Comparison of ENCODE assay signal across 1 cellular context in the genomic region with DNA sequence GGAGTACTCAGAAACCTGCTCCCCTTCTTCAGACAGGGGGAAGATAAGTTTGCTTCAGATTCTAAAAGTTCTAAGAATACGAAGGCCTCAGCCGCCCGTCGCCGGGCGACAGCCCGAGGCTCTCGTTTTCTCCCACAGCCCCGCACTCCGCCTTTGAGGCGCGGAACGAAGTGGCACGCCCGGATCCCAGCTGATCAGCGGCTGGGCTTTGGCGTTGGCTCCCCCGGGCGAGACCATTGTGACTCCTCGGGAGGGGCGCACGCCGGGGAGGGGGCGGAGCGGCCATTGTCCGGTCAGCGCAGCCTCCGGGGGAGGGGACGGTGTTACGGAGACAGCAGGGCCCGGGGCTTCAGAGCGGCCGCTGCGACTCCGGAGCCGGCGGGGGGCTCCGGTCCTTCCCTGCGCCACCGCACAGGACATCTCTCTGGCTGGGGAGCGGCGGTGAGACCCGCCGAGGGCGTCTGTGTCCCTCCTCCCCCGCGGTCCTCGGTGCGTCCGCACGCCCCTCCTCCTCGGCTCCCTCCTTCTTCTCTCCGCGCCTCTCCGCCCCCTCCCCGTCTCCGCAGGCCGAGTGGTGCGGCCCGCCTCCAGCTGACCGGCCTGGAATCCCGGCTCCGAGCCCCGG.
TF ChIP-seq lines count a peak whose summit lies in the region.

A gene with protein sequence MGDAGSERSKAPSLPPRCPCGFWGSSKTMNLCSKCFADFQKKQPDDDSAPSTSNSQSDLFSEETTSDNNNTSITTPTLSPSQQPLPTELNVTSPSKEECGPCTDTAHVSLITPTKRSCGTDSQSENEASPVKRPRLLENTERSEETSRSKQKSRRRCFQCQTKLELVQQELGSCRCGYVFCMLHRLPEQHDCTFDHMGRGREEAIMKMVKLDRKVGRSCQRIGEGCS (plus strand): TSS at position 551 of the 625 bp plus-strand sequence. CDS start 219 bp downstream, outside the sequence.

TF ChIP-seq in K562, 482 proteins besides CTCF, POLR2A, EP300 and RAD21 (continued from another document and continues in another):
- TF ChIP-seq, protein P1, sequence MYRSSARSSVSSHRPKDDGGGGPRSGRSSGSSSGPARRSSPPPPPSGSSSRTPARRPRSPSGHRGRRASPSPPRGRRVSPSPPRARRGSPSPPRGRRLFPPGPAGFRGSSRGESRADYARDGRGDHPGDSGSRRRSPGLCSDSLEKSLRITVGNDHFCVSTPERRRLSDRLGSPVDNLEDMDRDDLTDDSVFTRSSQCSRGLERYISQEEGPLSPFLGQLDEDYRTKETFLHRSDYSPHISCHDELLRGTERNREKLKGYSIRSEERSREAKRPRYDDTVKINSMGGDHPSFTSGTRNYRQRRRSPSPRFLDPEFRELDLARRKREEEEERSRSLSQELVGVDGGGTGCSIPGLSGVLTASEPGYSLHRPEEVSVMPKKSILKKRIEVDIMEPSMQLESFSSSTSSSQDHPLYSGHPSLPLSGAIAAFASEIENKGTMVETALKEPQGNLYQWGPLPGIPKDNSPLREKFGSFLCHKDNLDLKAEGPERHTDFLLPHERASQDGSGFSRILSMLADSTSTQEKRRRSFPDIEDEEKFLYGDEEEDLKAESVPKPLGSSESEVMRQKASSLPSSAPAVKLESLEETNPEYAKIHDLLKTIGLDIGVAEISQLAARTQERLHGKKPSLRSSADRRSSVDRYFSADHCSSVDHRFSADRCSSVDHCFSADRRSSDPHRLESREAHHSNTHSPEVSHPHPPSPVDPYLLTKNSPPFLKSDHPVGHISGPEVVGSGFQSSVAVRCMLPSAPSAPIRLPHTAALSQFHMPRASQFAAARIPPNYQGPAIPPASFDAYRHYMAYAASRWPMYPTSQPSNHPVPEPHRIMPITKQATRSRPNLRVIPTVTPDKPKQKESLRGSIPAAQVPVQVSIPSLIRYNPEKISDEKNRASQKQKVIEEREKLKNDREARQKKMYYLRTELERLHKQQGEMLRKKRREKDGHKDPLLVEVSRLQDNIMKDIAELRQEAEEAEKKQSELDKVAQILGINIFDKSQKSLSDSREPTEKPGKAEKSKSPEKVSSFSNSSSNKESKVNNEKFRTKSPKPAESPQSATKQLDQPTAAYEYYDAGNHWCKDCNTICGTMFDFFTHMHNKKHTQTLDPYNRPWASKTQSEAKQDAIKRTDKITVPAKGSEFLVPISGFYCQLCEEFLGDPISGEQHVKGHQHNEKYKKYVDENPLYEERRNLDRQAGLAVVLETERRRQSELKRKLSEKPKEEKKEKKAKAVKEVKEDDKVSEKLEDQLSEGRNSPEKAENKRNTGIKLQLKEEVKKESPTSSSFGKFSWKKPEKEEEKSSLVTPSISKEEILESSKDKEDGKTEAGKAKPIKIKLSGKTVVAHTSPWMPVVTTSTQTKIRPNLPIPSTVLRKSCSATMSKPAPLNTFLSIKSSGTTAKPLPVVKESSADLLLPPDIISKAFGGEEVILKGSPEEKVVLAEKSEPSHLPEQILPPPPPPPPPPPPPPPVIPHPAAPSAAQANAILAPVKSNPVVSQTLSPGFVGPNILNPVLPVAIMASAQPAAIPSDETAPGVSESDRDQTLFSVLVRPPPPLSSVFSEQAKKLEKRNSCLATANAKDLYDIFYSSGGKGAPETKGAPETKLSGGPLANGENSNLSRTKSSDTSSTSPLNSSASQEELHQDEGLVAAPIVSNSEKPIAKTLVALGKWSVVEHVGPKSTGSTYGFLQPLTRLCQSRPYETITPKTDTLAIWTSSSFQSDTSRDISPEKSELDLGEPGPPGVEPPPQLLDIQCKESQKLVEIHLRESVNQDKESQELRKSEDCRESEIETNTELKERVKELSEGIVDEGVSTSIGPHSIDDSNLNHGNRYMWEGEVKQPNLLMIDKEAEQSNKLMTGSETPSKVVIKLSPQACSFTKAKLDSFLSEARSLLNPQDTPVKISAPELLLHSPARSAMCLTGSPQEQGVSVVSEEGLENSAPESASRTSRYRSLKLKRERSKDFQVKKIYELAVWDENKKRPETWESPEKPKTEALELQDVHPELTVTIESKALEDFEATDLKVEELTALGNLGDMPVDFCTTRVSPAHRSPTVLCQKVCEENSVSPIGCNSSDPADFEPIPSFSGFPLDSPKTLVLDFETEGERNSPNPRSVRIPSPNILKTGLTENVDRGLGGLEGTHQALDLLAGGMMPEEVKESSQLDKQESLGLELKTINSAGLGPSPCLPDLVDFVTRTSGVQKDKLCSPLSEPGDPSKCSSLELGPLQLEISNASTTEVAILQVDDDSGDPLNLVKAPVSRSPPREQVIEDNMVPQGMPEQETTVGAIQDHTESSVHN (IDR thresholded peaks at IDR 0.05; ENCODE audit: borderline replicate concordance in 1 of 2, low read depth in 1 of 2): peak in 1 of 2 experiments; percentile 94; a peak in 2 of 4 replicates
- TF ChIP-seq SMARCA4 (IDR thresholded peaks at IDR 0.05): no peak
- TF ChIP-seq POLR2AphosphoS5 (IDR thresholded peaks at IDR 0.05; ENCODE audit: control insufficient read depth, insufficient read depth, low read depth, low read length): no peak
- TF ChIP-seq BRD4 (IDR thresholded peaks at IDR 0.05): no peak
- TF ChIP-seq SOX6 (IDR thresholded peaks at IDR 0.05): 0 out of 2 replicates have a peak, but pooled peaks have one; percentile 4
- peak; percentile 84 for TF ChIP-seq RNF2 (IDR thresholded peaks at IDR 0.05)
- TF ChIP-seq CREM (IDR thresholded peaks at IDR 0.05; ENCODE audit: low read depth): 0 out of 2 replicates have a peak, but pooled peaks have one; percentile 45
- TF ChIP-seq, protein P2, sequence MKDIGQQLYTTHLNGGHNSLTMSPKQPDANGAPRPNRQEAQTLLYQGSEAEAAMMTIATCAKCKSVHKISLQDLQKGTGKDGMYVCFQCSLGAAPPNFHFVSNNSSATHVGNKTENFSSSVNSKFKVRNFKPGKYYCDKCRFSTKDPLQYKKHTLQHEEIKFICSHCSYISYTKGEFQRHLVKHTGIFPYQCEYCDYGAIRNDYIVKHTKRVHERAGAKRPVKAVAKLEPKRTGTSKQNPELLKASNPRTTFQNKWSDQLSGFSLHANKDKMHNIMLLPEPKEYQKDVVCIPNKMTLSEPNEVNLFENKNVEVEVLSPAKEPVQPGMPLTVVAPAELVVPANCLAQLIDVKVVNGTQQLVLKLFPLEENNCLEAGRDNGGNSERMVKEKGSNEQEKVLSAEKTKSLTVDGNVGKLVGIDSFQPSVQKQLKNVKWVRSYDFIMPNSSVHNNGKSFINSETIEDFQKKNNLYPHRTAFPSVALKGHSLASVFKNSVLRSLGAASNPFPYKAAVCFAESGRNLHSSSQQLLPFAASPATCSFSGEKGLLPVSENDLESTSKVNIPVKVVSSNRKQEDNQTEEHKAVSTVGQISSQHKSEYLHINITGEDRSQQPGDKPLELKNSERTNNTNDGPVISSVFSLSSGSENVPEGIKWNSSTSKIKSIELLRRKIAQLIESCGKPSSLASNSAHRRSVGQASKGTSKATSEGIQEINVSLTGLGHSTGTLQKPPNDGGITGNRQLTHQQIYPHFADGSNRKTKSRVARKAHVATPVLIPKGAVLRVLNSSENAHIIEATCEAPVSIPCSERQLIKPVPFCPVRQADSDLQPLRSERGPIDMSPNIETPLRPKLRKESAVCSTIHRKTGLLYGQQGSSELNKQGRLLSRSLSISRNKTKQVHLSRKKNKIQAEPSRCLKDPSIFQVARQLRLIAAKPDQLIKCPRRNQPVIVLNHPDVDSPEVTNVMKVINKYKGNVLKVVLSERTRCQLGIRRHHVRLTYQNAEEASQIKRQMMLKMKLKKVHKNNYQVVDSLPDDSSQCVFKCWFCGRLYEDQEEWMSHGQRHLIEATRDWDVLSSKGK (CRISPR knock-in tag; IDR thresholded peaks at IDR 0.05): no peak
- TF ChIP-seq, protein P3, sequence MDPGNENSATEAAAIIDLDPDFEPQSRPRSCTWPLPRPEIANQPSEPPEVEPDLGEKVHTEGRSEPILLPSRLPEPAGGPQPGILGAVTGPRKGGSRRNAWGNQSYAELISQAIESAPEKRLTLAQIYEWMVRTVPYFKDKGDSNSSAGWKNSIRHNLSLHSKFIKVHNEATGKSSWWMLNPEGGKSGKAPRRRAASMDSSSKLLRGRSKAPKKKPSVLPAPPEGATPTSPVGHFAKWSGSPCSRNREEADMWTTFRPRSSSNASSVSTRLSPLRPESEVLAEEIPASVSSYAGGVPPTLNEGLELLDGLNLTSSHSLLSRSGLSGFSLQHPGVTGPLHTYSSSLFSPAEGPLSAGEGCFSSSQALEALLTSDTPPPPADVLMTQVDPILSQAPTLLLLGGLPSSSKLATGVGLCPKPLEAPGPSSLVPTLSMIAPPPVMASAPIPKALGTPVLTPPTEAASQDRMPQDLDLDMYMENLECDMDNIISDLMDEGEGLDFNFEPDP (CRISPR knock-in tag; IDR thresholded peaks at IDR 0.05): 0 out of 2 replicates have a peak, but pooled peaks have one; percentile 4
- TF ChIP-seq ZFX (CRISPR knock-in tag; IDR thresholded peaks at IDR 0.05): peak; percentile 58
- TF ChIP-seq STAT5B (CRISPR knock-in tag; IDR thresholded peaks at IDR 0.05): no peak
- TF ChIP-seq POLR2H (tag; IDR thresholded peaks at IDR 0.05; ENCODE audit: low read depth): no peak
- TF ChIP-seq NCOA1 (IDR thresholded peaks at IDR 0.05; ENCODE audit: low read depth): peak; percentile 40; the same call in 1 of the 2 replicates
- peak; percentile 10 for TF ChIP-seq RBM25 (IDR thresholded peaks at IDR 0.05; ENCODE audit: low read depth, low read length, severe bottlenecking)
- peak; percentile 26 for TF ChIP-seq FUS (optimal IDR thresholded peaks at IDR 0.05; ENCODE audit: low read depth, low read length)
- TF ChIP-seq, protein P4, sequence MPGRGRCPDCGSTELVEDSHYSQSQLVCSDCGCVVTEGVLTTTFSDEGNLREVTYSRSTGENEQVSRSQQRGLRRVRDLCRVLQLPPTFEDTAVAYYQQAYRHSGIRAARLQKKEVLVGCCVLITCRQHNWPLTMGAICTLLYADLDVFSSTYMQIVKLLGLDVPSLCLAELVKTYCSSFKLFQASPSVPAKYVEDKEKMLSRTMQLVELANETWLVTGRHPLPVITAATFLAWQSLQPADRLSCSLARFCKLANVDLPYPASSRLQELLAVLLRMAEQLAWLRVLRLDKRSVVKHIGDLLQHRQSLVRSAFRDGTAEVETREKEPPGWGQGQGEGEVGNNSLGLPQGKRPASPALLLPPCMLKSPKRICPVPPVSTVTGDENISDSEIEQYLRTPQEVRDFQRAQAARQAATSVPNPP (IDR thresholded peaks at IDR 0.05; ENCODE audit: borderline replicate concordance, insufficient read depth, insufficient read length): no peak
- TF ChIP-seq, protein P5, sequence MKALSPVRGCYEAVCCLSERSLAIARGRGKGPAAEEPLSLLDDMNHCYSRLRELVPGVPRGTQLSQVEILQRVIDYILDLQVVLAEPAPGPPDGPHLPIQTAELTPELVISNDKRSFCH (CRISPR knock-in tag; IDR thresholded peaks at IDR 0.05): no peak
- TF ChIP-seq, protein P5 (tag; IDR thresholded peaks at IDR 0.05): no peak
- peak; percentile 51; the same call in 1 of the 2 replicates for TF ChIP-seq MAFF (IDR thresholded peaks at IDR 0.05; ENCODE audit: low read length)
- TF ChIP-seq FOXM1 (IDR thresholded peaks at IDR 0.05; ENCODE audit: low read depth): peak; percentile 94
- TF ChIP-seq FOXM1 (CRISPR knock-in tag; IDR thresholded peaks at IDR 0.05; ENCODE audit: low read depth): no peak
- TF ChIP-seq ILK (tag; IDR thresholded peaks at IDR 0.05; ENCODE audit: borderline replicate concordance, low read depth): no peak
- TF ChIP-seq DIDO1 (tag; IDR thresholded peaks at IDR 0.05; ENCODE audit: low read depth): no peak
- no peak for TF ChIP-seq ZNF584 (CRISPR knock-in tag; IDR thresholded peaks at IDR 0.05; ENCODE audit: low read depth)
- peak; percentile 95 for TF ChIP-seq EGR1 (conservative IDR thresholded peaks at IDR 0.05)
- no peak for TF ChIP-seq RBM17 (IDR thresholded peaks at IDR 0.05; ENCODE audit: borderline replicate concordance, low read depth, low read length)
- 0 out of 2 replicates have a peak, but pooled peaks have one; percentile 4 for TF ChIP-seq ZNF165 (CRISPR knock-in tag; IDR thresholded peaks at IDR 0.05; ENCODE audit: borderline replicate concordance)
- TF ChIP-seq ZNF197 (CRISPR knock-in tag; IDR thresholded peaks at IDR 0.05; ENCODE audit: low read depth): peak; percentile 55; the same call in 1 of the 2 replicates
- no peak for TF ChIP-seq ADNP (tag; IDR thresholded peaks at IDR 0.05)
- TF ChIP-seq ZNF316 (IDR thresholded peaks at IDR 0.05): no peak
- TF ChIP-seq ZBED1 (IDR thresholded peaks at IDR 0.05): no peak
- TF ChIP-seq, protein P6, sequence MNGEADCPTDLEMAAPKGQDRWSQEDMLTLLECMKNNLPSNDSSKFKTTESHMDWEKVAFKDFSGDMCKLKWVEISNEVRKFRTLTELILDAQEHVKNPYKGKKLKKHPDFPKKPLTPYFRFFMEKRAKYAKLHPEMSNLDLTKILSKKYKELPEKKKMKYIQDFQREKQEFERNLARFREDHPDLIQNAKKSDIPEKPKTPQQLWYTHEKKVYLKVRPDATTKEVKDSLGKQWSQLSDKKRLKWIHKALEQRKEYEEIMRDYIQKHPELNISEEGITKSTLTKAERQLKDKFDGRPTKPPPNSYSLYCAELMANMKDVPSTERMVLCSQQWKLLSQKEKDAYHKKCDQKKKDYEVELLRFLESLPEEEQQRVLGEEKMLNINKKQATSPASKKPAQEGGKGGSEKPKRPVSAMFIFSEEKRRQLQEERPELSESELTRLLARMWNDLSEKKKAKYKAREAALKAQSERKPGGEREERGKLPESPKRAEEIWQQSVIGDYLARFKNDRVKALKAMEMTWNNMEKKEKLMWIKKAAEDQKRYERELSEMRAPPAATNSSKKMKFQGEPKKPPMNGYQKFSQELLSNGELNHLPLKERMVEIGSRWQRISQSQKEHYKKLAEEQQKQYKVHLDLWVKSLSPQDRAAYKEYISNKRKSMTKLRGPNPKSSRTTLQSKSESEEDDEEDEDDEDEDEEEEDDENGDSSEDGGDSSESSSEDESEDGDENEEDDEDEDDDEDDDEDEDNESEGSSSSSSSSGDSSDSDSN (IDR thresholded peaks at IDR 0.05; ENCODE audit: borderline replicate concordance in 1 of 2, low read depth in 2 of 2, low read length in 2 of 2): 0 out of 4 replicates have a peak, but pooled peaks of 1 of the 2 experiments have one; percentile 49
- TF ChIP-seq, protein P7, sequence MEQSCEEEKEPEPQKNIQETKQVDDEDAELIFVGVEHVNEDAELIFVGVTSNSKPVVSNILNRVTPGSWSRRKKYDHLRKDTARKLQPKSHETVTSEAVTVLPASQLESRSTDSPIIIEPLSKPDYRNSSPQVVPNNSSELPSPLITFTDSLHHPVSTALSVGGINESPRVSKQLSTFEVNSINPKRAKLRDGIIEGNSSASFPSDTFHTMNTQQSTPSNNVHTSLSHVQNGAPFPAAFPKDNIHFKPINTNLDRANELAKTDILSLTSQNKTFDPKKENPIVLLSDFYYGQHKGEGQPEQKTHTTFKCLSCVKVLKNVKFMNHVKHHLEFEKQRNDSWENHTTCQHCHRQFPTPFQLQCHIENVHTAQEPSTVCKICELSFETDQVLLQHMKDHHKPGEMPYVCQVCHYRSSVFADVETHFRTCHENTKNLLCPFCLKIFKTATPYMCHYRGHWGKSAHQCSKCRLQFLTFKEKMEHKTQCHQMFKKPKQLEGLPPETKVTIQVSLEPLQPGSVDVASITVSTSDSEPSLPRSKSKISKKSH (CRISPR knock-in tag; IDR thresholded peaks at IDR 0.05): no peak
- peak; percentile 82 for TF ChIP-seq SREBF1 (IDR thresholded peaks at IDR 0.05; ENCODE audit: borderline replicate concordance, low read depth, low read length)
- TF ChIP-seq ZNF212 (CRISPR knock-in tag; IDR thresholded peaks at IDR 0.05): 0 out of 2 replicates have a peak, but pooled peaks have one; percentile 6
